In genomic region chr15:30398988-30399387, GRCh38 we compare ENCODE assay signal across 8 cellular contexts. TPM values are rescaled to one million over a fixed set of nuclear protein-coding genes. Genes with fewer than 3 reads are reported as not detected.
DNase-seq lines count a peak whose midpoint lies in the region; ATAC-seq and TF ChIP-seq lines count a peak whose summit lies in the region.
"Not testable (repeated sequence)": the region's sequence is repeated elsewhere in the genome, so short reads cannot be mapped to it uniquely, and the experiment has no call there.

No MANE protein-coding gene starts in this region.

- H3K36me3 ChIP-seq in DND-41 (ENCODE audit: insufficient read depth, low read length) = not testable (repeated sequence)

- H3K27me3 ChIP-seq in DND-41 (ENCODE audit: insufficient read depth, low read length, poor library complexity) = not testable (repeated sequence)

- not testable (repeated sequence) for H4K20me1 ChIP-seq in DND-41 (ENCODE audit: insufficient read depth, low read length)

- TF ChIP-seq CTCF in DND-41 (IDR thresholded peaks at IDR 0.05; ENCODE audit: borderline replicate concordance, extremely low read depth, low read length, poor library complexity, severe bottlenecking) = not testable (repeated sequence)
- peak; percentile 26 for TF ChIP-seq CTCF in nephron progenitor cell (IDR thresholded peaks at IDR 0.05)

- not testable (repeated sequence) for H3K4me2 ChIP-seq in DND-41 (ENCODE audit: insufficient read depth, low read length)

- H3K4me1 ChIP-seq in DND-41 (ENCODE audit: insufficient read depth, low read length) = not testable (repeated sequence)

- H3K4me3 ChIP-seq in DND-41 (ENCODE audit: low read depth in 1 of 2, low read length in 2 of 2) = not testable (repeated sequence)

- not testable (repeated sequence) for H3K27ac Mint-ChIP-seq in T-helper 17 cell, nephron progenitor cell

- not testable (repeated sequence) for H3K36me3 Mint-ChIP-seq in T-helper 17 cell (ENCODE audit: low read depth); nephron progenitor cell (ENCODE audit: low read depth)

- intact Hi-C loops in Right ventricle myocardium superior (cut with DNase I) = not testable (repeated sequence)

- not testable (repeated sequence) for H3K9ac ChIP-seq in DND-41 (ENCODE audit: low read depth, low read length)

- DNase-seq in DND-41 = peak; percentile 62
- peak; percentile 14 to 46 (median 16) for DNase-seq in T-helper 17 cell
- peak; percentile 10 for DNase-seq in activated CD8-positive, alpha-beta memory T cell treated with anti-CD3 and anti-CD28 coated beads, Interleukin-2, amount 50 U/mL, for 24 hours (ENCODE audit: extremely low read depth)
- DNase-seq in activated naive CD8-positive, alpha-beta T cell treated with anti-CD3 and anti-CD28 coated beads, Interleukin-2, amount 50 U/mL, for 16 hours (ENCODE audit: low read depth, low spot score) = peak; percentile 25
- peak; percentile 84 for DNase-seq in Right ventricle myocardium superior
- peak; percentile 78 for DNase-seq in nephron progenitor cell
- peak; percentile 63 to 73 for DNase-seq in stimulated activated CD4-positive, alpha-beta T cell treated with anti-CD3 and anti-CD28 coated beads, Interleukin-2, amount 100 ng/mL, for 24 hours
- peak; percentile 76 for DNase-seq in stimulated activated naive CD8-positive, alpha-beta T cell treated with anti-CD3 and anti-CD28 coated beads, Interleukin-15, Interleukin-2, amounts not matched to agents 100 U/mL and 50 U/mL, for 24 hours

- ATAC-seq in DND-41 (ENCODE audit: insufficient read depth, low read depth) (peak; percentile 74), T-helper 17 cell (peak; percentile 71)
- not testable (repeated sequence) for ATAC-seq in Right ventricle myocardium superior (ENCODE audit: poor library complexity)
- peak; percentile 77 for ATAC-seq in stimulated activated naive CD8-positive, alpha-beta T cell treated with anti-CD3 and anti-CD28 coated beads, Interleukin-15, Interleukin-2, amounts not matched to agents 100 U/mL and 50 U/mL, for 24 hours

- H2AFZ ChIP-seq in DND-41 (ENCODE audit: low read depth, low read length) = not testable (repeated sequence)

- H3K27ac ChIP-seq in DND-41 (ENCODE audit: low read length) = not testable (repeated sequence)

- H3K9me3 Mint-ChIP-seq in nephron progenitor cell = not testable (repeated sequence)

- H3K79me2 ChIP-seq in DND-41 (ENCODE audit: insufficient read depth, low read length) = not testable (repeated sequence)

- H3K9me3 ChIP-seq in DND-41 (ENCODE audit: insufficient read depth, low read length, severe bottlenecking); T-helper 17 cell (ENCODE audit: control insufficient read depth, low read length, poor library complexity, severe bottlenecking): not testable (repeated sequence)

- H3K27me3 Mint-ChIP-seq in T-helper 17 cell; nephron progenitor cell (ENCODE audit: low read depth, poor library complexity): not testable (repeated sequence)

- not testable (repeated sequence) for H3K4me3 Mint-ChIP-seq in T-helper 17 cell, nephron progenitor cell

- H3K4me1 Mint-ChIP-seq in T-helper 17 cell, nephron progenitor cell: not testable (repeated sequence)

RNA-seq across cellular contexts. Expression of gene CHRFAM7A, which starts 5.6 kb away (rescaled TPM):
- not detected for total RNA-seq in T-helper 17 cell
- 0.22 TPM for total RNA-seq in Right ventricle myocardium superior

RNA-seq across cellular contexts. Expression of gene GOLGA8R, which starts 15.1 kb away (rescaled TPM):
- total RNA-seq in T-helper 17 cell (1 to 10 TPM; 2.0 to 2.2 TPM), Right ventricle myocardium superior (4.3 TPM)

Comparison
In these comparisons a context has a peak if more than half of its experiments do, and no peak if none do; other contexts are left out.
1. DNase-seq: peak in every context shown above with its lines; median percentile 84 in Right ventricle myocardium superior; 78 in nephron progenitor cell; 76 in stimulated activated naive CD8-positive, alpha-beta T cell treated with anti-CD3 and anti-CD28 coated beads, Interleukin-15, Interleukin-2, amounts not matched to agents 100 U/mL and 50 U/mL, for 24 hours; 68 in stimulated activated CD4-positive, alpha-beta T cell treated with anti-CD3 and anti-CD28 coated beads, Interleukin-2, amount 100 ng/mL, for 24 hours; 62 in DND-41; 25 in activated naive CD8-positive, alpha-beta T cell treated with anti-CD3 and anti-CD28 coated beads, Interleukin-2, amount 50 U/mL, for 16 hours; 16 in T-helper 17 cell; 10 in activated CD8-positive, alpha-beta memory T cell treated with anti-CD3 and anti-CD28 coated beads, Interleukin-2, amount 50 U/mL, for 24 hours.